In genomic region chr2:96663177-96663576, GRCh38 we compare ENCODE assay signal across 20 cellular contexts. TPM values are rescaled to one million over a fixed set of nuclear protein-coding genes. Genes with fewer than 3 reads are reported as not detected.
"Had no signal": no experiment of that assay in that cellular context is flagged by ENCODE, and none has a peak within 500 bp of the region (broad histone marks: within the 10 kb centered on the region; RNA-seq: fewer than 3 reads in every experiment).

No MANE protein-coding gene starts in this region.

- H3K4me1 Mint-ChIP-seq: activated CD4-positive, alpha-beta T cell treated with anti-CD3 and anti-CD28 coated beads, Interleukin-2, amount 10 ng/mL, durations not matched to agents 7 days and 5 days; activated naive CD4-positive, alpha-beta T cell treated with anti-CD3 and anti-CD28 coated beads, Interleukin-2, amount 10 ng/mL, durations not matched to agents 7 days and 5 days; activated naive CD8-positive, alpha-beta T cell treated with anti-CD3 and anti-CD28 coated beads for 36 hours; T-helper 17 cell had no signal

- H3K27ac Mint-ChIP-seq: activated CD4-positive, alpha-beta memory T cell treated with anti-CD3 and anti-CD28 coated beads for 36 hours; activated CD4-positive, alpha-beta T cell treated with anti-CD3 and anti-CD28 coated beads, Interleukin-2, amount 10 ng/mL, durations not matched to agents 7 days and 5 days; activated naive CD4-positive, alpha-beta T cell treated with anti-CD3 and anti-CD28 coated beads, Interleukin-2, amount 10 ng/mL, durations not matched to agents 7 days and 5 days; activated naive CD8-positive, alpha-beta T cell treated with anti-CD3 and anti-CD28 coated beads for 36 hours; activated T-cell treated with anti-CD3 and anti-CD28 coated beads, Interleukin-2, amount 50 U/mL, for 72 hours; activated T-helper 2 cell treated with anti-CD3 and anti-CD28 coated beads, Interferon-gamma antibody, Interleukin-2, Interleukin-4, amounts not matched to agents 10 μg/mL and 5 μg/mL and 100 μg/mL, durations not matched to agents 14 hours and 24 hours and 36 hours; T-helper 17 cell had no signal

- H3K36me3 Mint-ChIP-seq: activated CD4-positive, alpha-beta memory T cell treated with anti-CD3 and anti-CD28 coated beads for 36 hours; activated naive CD4-positive, alpha-beta T cell treated with anti-CD3 and anti-CD28 coated beads, Interleukin-2, amount 10 ng/mL, durations not matched to agents 7 days and 5 days; activated naive CD8-positive, alpha-beta T cell treated with anti-CD3 and anti-CD28 coated beads for 36 hours had no signal

- DNase-seq: activated CD4-positive, alpha-beta memory T cell treated with anti-CD3 and anti-CD28 coated beads for 36 hours; activated CD4-positive, alpha-beta T cell treated with anti-CD3 and anti-CD28 coated beads, Interleukin-2, amount 10 ng/mL, durations not matched to agents 7 days and 5 days; activated CD4-positive, CD25-positive, alpha-beta regulatory T cell; activated CD8-positive, alpha-beta memory T cell treated with anti-CD3 and anti-CD28 coated beads, Interleukin-2, amount 50 U/mL, for 4 hours; activated gamma-delta T cell treated with Interleukin-2 at 50 U/mL for 16 hours; activated naive CD4-positive, alpha-beta T cell treated with anti-CD3 and anti-CD28 coated beads, Interleukin-2, amount 10 ng/mL, durations not matched to agents 7 days and 5 days; activated naive CD8-positive, alpha-beta T cell treated with anti-CD3 and anti-CD28 coated beads for 36 hours; activated T-cell treated with anti-CD3 and anti-CD28 coated beads, Interleukin-2, amount 50 U/mL, for 72 hours; anterior cingulate cortex; NCI-H1105 treated with DMSO at 0.1 percent for 48 hours; NCI-H1436 treated with DMSO at 0.1 percent for 48 hours; NCI-H187; NCI-H2081; NCI-H524; SHP77; T-helper 17 cell; T-helper 9 cell had no signal

- H3K27me3 Mint-ChIP-seq: activated CD4-positive, alpha-beta memory T cell treated with anti-CD3 and anti-CD28 coated beads for 36 hours; activated naive CD8-positive, alpha-beta T cell treated with anti-CD3 and anti-CD28 coated beads for 36 hours had no signal

- H3K9me3 Mint-ChIP-seq: activated CD4-positive, alpha-beta memory T cell treated with anti-CD3 and anti-CD28 coated beads for 36 hours; activated naive CD4-positive, alpha-beta T cell treated with anti-CD3 and anti-CD28 coated beads, Interleukin-2, amount 10 ng/mL, durations not matched to agents 7 days and 5 days; activated naive CD8-positive, alpha-beta T cell treated with anti-CD3 and anti-CD28 coated beads for 36 hours; activated T-cell treated with anti-CD3 and anti-CD28 coated beads, Interleukin-2, amount 50 U/mL, for 72 hours; activated T-helper 2 cell treated with anti-CD3 and anti-CD28 coated beads, Interferon-gamma antibody, Interleukin-2, Interleukin-4, amounts not matched to agents 10 μg/mL and 5 μg/mL and 100 μg/mL, durations not matched to agents 14 hours and 24 hours and 36 hours had no signal

- H3K4me3 Mint-ChIP-seq: activated CD4-positive, alpha-beta memory T cell treated with anti-CD3 and anti-CD28 coated beads for 36 hours; activated CD4-positive, alpha-beta T cell treated with anti-CD3 and anti-CD28 coated beads, Interleukin-2, amount 10 ng/mL, durations not matched to agents 7 days and 5 days; activated naive CD4-positive, alpha-beta T cell treated with anti-CD3 and anti-CD28 coated beads, Interleukin-2, amount 10 ng/mL, durations not matched to agents 7 days and 5 days; activated naive CD8-positive, alpha-beta T cell treated with anti-CD3 and anti-CD28 coated beads for 36 hours; activated T-cell treated with anti-CD3 and anti-CD28 coated beads, Interleukin-2, amount 50 U/mL, for 72 hours; T-helper 17 cell had no signal

- FAIRE-seq: bronchial epithelial cell, RCC 7860 had no signal

- ATAC-seq: activated T-cell treated with anti-CD3 and anti-CD28 coated beads, Interleukin-2, amount 50 U/mL, for 72 hours; T-helper 17 cell had no signal

RNA-seq across cellular contexts. Expression of gene FER1L5, which starts 20.6 kb away (rescaled TPM):
- total RNA-seq: activated CD4-positive, alpha-beta memory T cell treated with anti-CD3 and anti-CD28 coated beads for 36 hours; activated CD4-positive, alpha-beta T cell treated with anti-CD3 and anti-CD28 coated beads, Interleukin-2, amount 10 ng/mL, durations not matched to agents 7 days and 5 days; activated naive CD8-positive, alpha-beta T cell treated with anti-CD3 and anti-CD28 coated beads for 36 hours; activated T-cell treated with anti-CD3 and anti-CD28 coated beads, Interleukin-2, amount 50 U/mL, for 72 hours; activated T-helper 2 cell treated with anti-CD3 and anti-CD28 coated beads, Interferon-gamma antibody, Interleukin-2, Interleukin-4, amounts not matched to agents 10 μg/mL and 5 μg/mL and 100 μg/mL, durations not matched to agents 14 hours and 24 hours and 36 hours; T-helper 17 cell had no signal
